Comparison of ENCODE assay signal across 14 cellular contexts in the genomic region with DNA sequence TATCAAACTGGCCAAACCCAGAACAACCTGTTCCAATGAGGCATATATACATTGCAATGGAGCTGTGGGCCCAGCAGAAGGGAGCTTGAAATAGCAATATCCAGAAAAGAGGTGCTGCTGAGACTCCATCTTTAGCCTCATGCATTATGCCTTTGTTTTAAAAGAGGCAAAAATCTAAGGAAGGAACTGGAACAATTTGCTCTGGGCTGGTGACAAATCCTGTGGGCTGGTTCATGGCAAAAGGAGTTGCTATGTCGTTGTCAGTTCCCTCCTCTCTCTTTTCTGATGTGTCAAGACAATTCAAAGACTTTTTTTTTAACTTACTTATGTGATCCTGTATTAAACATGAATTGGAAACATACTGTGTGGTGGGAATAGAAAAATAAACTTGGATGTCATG.
"Had no signal": no experiment of that assay in that cellular context is flagged by ENCODE, and none has a peak within 500 bp of the region (broad histone marks: within the 10 kb centered on the region; RNA-seq: fewer than 3 reads in every experiment).

No MANE protein-coding gene starts in this region.

- H3K27me3 ChIP-seq: colonic mucosa, esophagus muscularis mucosa, foreskin keratinocyte, gastroesophageal sphincter, heart right ventricle, left lung had no signal

- H3K36me3 ChIP-seq: colonic mucosa, esophagus muscularis mucosa, gastroesophageal sphincter, heart right ventricle, left lung, lower lobe of right lung had no signal

- H3K9me3 ChIP-seq: colonic mucosa, lower lobe of right lung had no signal

- DNase-seq: colonic mucosa; cortex of kidney; effector CD4-positive, alpha-beta T cell; effector memory CD4-positive, alpha-beta T cell; foreskin keratinocyte; heart right ventricle; hippocampal formation; left cardiac atrium; left lung; left ventricle myocardium superior; lower lobe of right lung; mesenchymal stem cell had no signal

- H3K4me1 ChIP-seq: colonic mucosa, esophagus muscularis mucosa, foreskin keratinocyte, gastroesophageal sphincter, heart right ventricle, left lung, lower lobe of right lung had no signal

- ATAC-seq: foreskin keratinocyte, gastroesophageal sphincter, heart right ventricle, left cardiac atrium, left lung, left ventricle myocardium superior, lower lobe of right lung had no signal

- H3K27ac ChIP-seq: colonic mucosa, esophagus muscularis mucosa, foreskin keratinocyte, gastroesophageal sphincter, heart right ventricle, left lung, lower lobe of right lung had no signal

- H3K4me3 ChIP-seq: colonic mucosa, esophagus muscularis mucosa, gastroesophageal sphincter, heart right ventricle, left lung, lower lobe of right lung had no signal
